ENCODE assay signal across 34 cellular contexts in the genomic region with DNA sequence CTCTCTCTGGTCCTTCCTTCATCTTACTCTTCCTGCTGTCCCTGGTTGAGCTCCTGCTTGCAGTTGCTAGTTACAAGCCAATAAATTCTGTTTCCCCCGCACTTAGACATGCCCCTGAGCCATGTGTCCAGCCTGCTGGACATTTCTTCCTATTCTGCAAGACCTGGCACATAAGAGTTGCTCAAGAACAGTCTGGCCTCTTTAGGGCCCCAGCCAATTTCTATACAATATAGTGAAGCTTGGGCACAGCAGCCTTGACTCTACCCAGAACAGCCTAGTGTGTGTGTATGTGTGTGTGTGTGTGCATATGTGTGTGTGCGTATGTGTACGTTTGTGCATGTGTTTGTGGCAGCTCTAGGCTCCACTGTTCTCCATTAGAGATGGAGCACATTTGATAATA.
"Had no signal": no experiment of that assay in that cellular context is flagged by ENCODE, and none has a peak within 500 bp of the region (broad histone marks: within the 10 kb centered on the region; RNA-seq: fewer than 3 reads in every experiment).

No MANE protein-coding gene starts in this region.

- H3K4me3 ChIP-seq: MG63 had no signal

- DNase-seq: Karpas-422, Kasumi-1, MG63, MM.1S, MV-4-11, NCI-H1048, NCI-H1092, NCI-H1092 treated with DMSO at 0.1 percent for 48 hours, NCI-H1105, NCI-H1105 treated with DMSO at 0.1 percent for 48 hours, NCI-H1417, NCI-H1417 treated with DMSO at 0.1 percent for 48 hours, NCI-H1436, NCI-H1436 treated with DMSO at 0.1 percent for 48 hours, NCI-H146, NCI-H1694, NCI-H1694 treated with DMSO at 0.1 percent for 48 hours, NCI-H187, NCI-H187 treated with DMSO at 0.1 percent for 48 hours, NCI-H1930, NCI-H2029, NCI-H2029 treated with DMSO at 0.1 percent for 48 hours, NCI-H2081, NCI-H2081 treated with DMSO at 0.1 percent for 48 hours, NCI-H2107, NCI-H2171, NCI-H2171 treated with DMSO at 0.1 percent for 48 hours, NCI-H2227 treated with DMSO at 0.1 percent for 48 hours, NCI-H226, NCI-H345, NCI-H446, NCI-H446 treated with DMSO at 0.1 percent for 48 hours, NCI-H510A, NCI-H510A treated with DMSO at 0.1 percent for 48 hours had no signal

- H3K9me3 ChIP-seq: MG63 had no signal

- H3K36me3 ChIP-seq: MG63 had no signal

- H3K27me3 ChIP-seq: MG63 had no signal
